In the genomic region with DNA sequence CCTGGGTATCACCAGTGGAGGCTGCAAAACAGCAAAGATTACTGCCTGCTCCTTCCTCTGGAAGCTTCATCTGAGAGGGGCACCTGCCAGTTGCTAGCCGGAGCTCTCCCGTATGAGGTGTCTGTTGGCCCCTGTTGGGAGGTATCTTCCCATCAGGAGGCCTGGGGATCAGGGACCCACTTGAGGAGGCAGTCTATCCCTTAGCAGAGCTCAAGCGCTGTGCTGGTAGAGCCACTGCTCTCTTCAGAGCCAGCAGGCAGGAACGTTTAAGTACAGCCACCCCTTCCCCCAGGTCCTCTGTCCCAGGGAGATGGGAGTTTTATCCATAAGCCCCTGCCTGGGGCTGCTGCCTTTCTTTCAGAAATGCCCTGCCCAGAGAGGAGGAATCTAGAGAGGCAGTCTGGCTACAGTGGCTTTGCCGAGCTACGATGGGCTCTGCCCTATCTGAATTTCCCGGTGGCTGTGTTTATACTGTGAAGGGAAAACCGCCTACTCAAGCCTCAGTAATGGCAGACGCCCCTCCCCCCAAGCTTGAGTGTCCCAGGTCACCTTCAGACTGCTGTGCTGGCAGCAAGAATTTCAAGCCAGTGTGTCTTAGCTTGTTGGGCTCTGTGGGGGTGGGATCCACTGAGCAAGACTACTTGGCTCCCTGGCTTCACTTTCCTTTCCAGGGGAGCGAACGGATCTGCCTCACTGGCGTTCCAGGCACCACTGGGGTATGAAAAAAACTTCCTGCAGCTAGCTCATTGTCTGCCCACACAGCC, we compare ENCODE assay signal across 1 cellular context.
TF ChIP-seq lines count a peak whose summit lies in the region.

No MANE protein-coding gene starts in this region.

TF ChIP-seq in SK-N-SH, 30 proteins besides CTCF, POLR2A, EP300 and RAD21 (continued from another document):
- TF ChIP-seq, protein P1, sequence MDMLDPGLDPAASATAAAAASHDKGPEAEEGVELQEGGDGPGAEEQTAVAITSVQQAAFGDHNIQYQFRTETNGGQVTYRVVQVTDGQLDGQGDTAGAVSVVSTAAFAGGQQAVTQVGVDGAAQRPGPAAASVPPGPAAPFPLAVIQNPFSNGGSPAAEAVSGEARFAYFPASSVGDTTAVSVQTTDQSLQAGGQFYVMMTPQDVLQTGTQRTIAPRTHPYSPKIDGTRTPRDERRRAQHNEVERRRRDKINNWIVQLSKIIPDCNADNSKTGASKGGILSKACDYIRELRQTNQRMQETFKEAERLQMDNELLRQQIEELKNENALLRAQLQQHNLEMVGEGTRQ (IDR thresholded peaks at IDR 0.05; ENCODE audit: borderline replicate concordance, low read depth, low read length) = no peak
- TF ChIP-seq, protein P2, sequence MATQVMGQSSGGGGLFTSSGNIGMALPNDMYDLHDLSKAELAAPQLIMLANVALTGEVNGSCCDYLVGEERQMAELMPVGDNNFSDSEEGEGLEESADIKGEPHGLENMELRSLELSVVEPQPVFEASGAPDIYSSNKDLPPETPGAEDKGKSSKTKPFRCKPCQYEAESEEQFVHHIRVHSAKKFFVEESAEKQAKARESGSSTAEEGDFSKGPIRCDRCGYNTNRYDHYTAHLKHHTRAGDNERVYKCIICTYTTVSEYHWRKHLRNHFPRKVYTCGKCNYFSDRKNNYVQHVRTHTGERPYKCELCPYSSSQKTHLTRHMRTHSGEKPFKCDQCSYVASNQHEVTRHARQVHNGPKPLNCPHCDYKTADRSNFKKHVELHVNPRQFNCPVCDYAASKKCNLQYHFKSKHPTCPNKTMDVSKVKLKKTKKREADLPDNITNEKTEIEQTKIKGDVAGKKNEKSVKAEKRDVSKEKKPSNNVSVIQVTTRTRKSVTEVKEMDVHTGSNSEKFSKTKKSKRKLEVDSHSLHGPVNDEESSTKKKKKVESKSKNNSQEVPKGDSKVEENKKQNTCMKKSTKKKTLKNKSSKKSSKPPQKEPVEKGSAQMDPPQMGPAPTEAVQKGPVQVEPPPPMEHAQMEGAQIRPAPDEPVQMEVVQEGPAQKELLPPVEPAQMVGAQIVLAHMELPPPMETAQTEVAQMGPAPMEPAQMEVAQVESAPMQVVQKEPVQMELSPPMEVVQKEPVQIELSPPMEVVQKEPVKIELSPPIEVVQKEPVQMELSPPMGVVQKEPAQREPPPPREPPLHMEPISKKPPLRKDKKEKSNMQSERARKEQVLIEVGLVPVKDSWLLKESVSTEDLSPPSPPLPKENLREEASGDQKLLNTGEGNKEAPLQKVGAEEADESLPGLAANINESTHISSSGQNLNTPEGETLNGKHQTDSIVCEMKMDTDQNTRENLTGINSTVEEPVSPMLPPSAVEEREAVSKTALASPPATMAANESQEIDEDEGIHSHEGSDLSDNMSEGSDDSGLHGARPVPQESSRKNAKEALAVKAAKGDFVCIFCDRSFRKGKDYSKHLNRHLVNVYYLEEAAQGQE (IDR thresholded peaks at IDR 0.05; ENCODE audit: low read depth, low read length) = no peak
- TF ChIP-seq JUND (IDR thresholded peaks at IDR 0.05) = no peak
- TF ChIP-seq, protein P3, sequence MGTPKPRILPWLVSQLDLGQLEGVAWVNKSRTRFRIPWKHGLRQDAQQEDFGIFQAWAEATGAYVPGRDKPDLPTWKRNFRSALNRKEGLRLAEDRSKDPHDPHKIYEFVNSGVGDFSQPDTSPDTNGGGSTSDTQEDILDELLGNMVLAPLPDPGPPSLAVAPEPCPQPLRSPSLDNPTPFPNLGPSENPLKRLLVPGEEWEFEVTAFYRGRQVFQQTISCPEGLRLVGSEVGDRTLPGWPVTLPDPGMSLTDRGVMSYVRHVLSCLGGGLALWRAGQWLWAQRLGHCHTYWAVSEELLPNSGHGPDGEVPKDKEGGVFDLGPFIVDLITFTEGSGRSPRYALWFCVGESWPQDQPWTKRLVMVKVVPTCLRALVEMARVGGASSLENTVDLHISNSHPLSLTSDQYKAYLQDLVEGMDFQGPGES (IDR thresholded peaks at IDR 0.05; ENCODE audit: low read depth, low read length) = no peak
